ENCODE assay signal across 19 cellular contexts in genomic region chr16:75195811-75196790, GRCh38. TPM values are rescaled to one million over a fixed set of nuclear protein-coding genes. Genes with fewer than 3 reads are reported as not detected.
"Had no signal": no experiment of that assay in that cellular context is flagged by ENCODE, and none has a peak within 500 bp of the region (broad histone marks: within the 10 kb centered on the region; RNA-seq: fewer than 3 reads in every experiment).

No MANE protein-coding gene starts in this region.

- H3K9me3 Mint-ChIP-seq: activated CD8-positive, alpha-beta T cell treated with anti-CD3 and anti-CD28 coated beads for 36 hours; activated naive CD4-positive, alpha-beta T cell treated with anti-CD3 and anti-CD28 coated beads, Interleukin-2, amount 10 ng/mL, durations not matched to agents 7 days and 5 days; activated T-helper 17 cell treated with anti-CD3 and anti-CD28 coated beads, Interleukin-2, amount 50 U/mL, for 72 hours; naive thymus-derived CD8-positive, alpha-beta T cell; T-helper 1 cell treated with Interleukin-12 subunit alpha and Interleukin-12 subunit beta and Interleukin-4 antibody, amounts not matched to agents 30 μg/mL and 1 μg/mL, for 36 hours had no signal

- H3K36me3 Mint-ChIP-seq: activated naive CD4-positive, alpha-beta T cell treated with anti-CD3 and anti-CD28 coated beads, Interleukin-2, amount 10 ng/mL, durations not matched to agents 7 days and 5 days; naive thymus-derived CD8-positive, alpha-beta T cell had no signal

- H3K4me3 ChIP-seq: right atrium auricular region, skin epidermis, suprapubic skin had no signal

- DNase-seq: activated CD4-positive, alpha-beta T cell treated with anti-CD3 and anti-CD28 coated beads for 36 hours; activated CD8-positive, alpha-beta T cell treated with anti-CD3 and anti-CD28 coated beads for 36 hours; activated naive CD4-positive, alpha-beta T cell treated with anti-CD3 and anti-CD28 coated beads, Interleukin-2, amount 10 ng/mL, durations not matched to agents 7 days and 5 days; naive thymus-derived CD8-positive, alpha-beta T cell; nucleus accumbens; stimulated activated CD4-positive, alpha-beta T cell treated with anti-CD3 and anti-CD28 coated beads, Interleukin-4, amount 100 ng/mL, for 4 hours; stimulated activated CD8-positive, alpha-beta memory T cell treated with anti-CD3 and anti-CD28 coated beads, Interleukin-4, amount 100 ng/mL, for 48 hours; stimulated activated naive CD4-positive, alpha-beta T cell treated with Interleukin-2 at 50 U/mL for 16 hours had no signal

- H3K9me3 ChIP-seq: right atrium auricular region, suprapubic skin had no signal

- ATAC-seq: activated CD4-positive, alpha-beta T cell treated with anti-CD3 and anti-CD28 coated beads for 36 hours; activated CD8-positive, alpha-beta T cell treated with anti-CD3 and anti-CD28 coated beads for 36 hours; activated T-helper 17 cell treated with anti-CD3 and anti-CD28 coated beads, Interleukin-2, amount 50 U/mL, for 72 hours; esophagus mucosa; naive thymus-derived CD8-positive, alpha-beta T cell had no signal

- H3K27me3 ChIP-seq: right atrium auricular region had no signal

- H3K36me3 ChIP-seq: right atrium auricular region, suprapubic skin had no signal

- H3K27ac Mint-ChIP-seq: activated CD4-positive, alpha-beta T cell treated with anti-CD3 and anti-CD28 coated beads for 36 hours; activated CD8-positive, alpha-beta T cell treated with anti-CD3 and anti-CD28 coated beads for 36 hours; activated naive CD4-positive, alpha-beta T cell treated with anti-CD3 and anti-CD28 coated beads, Interleukin-2, amount 10 ng/mL, durations not matched to agents 7 days and 5 days; activated T-helper 17 cell treated with anti-CD3 and anti-CD28 coated beads, Interleukin-2, amount 50 U/mL, for 72 hours; naive thymus-derived CD8-positive, alpha-beta T cell; progenitor cell of endocrine pancreas; T-helper 1 cell treated with Interleukin-12 subunit alpha and Interleukin-12 subunit beta and Interleukin-4 antibody, amounts not matched to agents 30 μg/mL and 1 μg/mL, for 36 hours had no signal

- H3K27ac ChIP-seq: right atrium auricular region, skin epidermis, suprapubic skin had no signal

- H3K4me3 Mint-ChIP-seq: activated CD4-positive, alpha-beta T cell treated with anti-CD3 and anti-CD28 coated beads for 36 hours; activated CD8-positive, alpha-beta T cell treated with anti-CD3 and anti-CD28 coated beads for 36 hours; activated naive CD4-positive, alpha-beta T cell treated with anti-CD3 and anti-CD28 coated beads, Interleukin-2, amount 10 ng/mL, durations not matched to agents 7 days and 5 days; activated T-helper 17 cell treated with anti-CD3 and anti-CD28 coated beads, Interleukin-2, amount 50 U/mL, for 72 hours; naive thymus-derived CD8-positive, alpha-beta T cell; T-helper 1 cell treated with Interleukin-12 subunit alpha and Interleukin-12 subunit beta and Interleukin-4 antibody, amounts not matched to agents 30 μg/mL and 1 μg/mL, for 36 hours had no signal

RNA-seq across cellular contexts. Expression of gene CTRB2, which starts 10.9 kb away (rescaled TPM):
- total RNA-seq: activated CD4-positive, alpha-beta T cell treated with anti-CD3 and anti-CD28 coated beads for 36 hours; activated CD8-positive, alpha-beta T cell treated with anti-CD3 and anti-CD28 coated beads for 36 hours; activated T-helper 17 cell treated with anti-CD3 and anti-CD28 coated beads, Interleukin-2, amount 50 U/mL, for 72 hours; bronchial epithelial cell; esophagus mucosa; naive thymus-derived CD8-positive, alpha-beta T cell; right atrium auricular region; suprapubic skin; urinary bladder had no signal
- polyA plus RNA-seq: keratinocyte; naive thymus-derived CD8-positive, alpha-beta T cell had no signal

RNA-seq across cellular contexts. Expression of gene CTRB1, which starts 22.7 kb away (rescaled TPM):
- total RNA-seq: activated CD4-positive, alpha-beta T cell treated with anti-CD3 and anti-CD28 coated beads for 36 hours; activated CD8-positive, alpha-beta T cell treated with anti-CD3 and anti-CD28 coated beads for 36 hours; activated T-helper 17 cell treated with anti-CD3 and anti-CD28 coated beads, Interleukin-2, amount 50 U/mL, for 72 hours; astrocyte; bronchial epithelial cell; naive thymus-derived CD8-positive, alpha-beta T cell; progenitor cell of endocrine pancreas; right atrium auricular region; suprapubic skin; urinary bladder had no signal
- polyA plus RNA-seq: keratinocyte; naive thymus-derived CD8-positive, alpha-beta T cell had no signal

RNA-seq across cellular contexts. Expression of gene BCAR1, which starts 55.3 kb away (rescaled TPM):
- polyA plus RNA-seq: naive thymus-derived CD8-positive, alpha-beta T cell had no signal
